In genomic region chr5:142276517-142276916, GRCh38 we compare ENCODE assay signal across 27 cellular contexts. TPM values are rescaled to one million over a fixed set of nuclear protein-coding genes. Genes with fewer than 3 reads are reported as not detected.
DNase-seq lines count a peak whose midpoint lies in the region; ATAC-seq, FAIRE-seq and TF ChIP-seq lines count a peak whose summit lies in the region.
"Had no signal": no experiment of that assay in that cellular context is flagged by ENCODE, and none has a peak within 500 bp of the region (broad histone marks: within the 10 kb centered on the region; RNA-seq: fewer than 3 reads in every experiment).

No MANE protein-coding gene starts in this region.

- no peaks in the 10 kb centered on the region for H3K36me3 ChIP-seq in HepG2 (replicated peaks in 1 of 2; ENCODE audit: control insufficient read depth in 1 of 2, insufficient read depth in 2 of 2, low read length in 2 of 2)
- no peaks in the 10 kb centered on the region for H3K36me3 ChIP-seq in right lobe of liver
- no peaks in the 10 kb centered on the region for H3K36me3 ChIP-seq in H1 (ENCODE audit: control insufficient read depth in 2 of 4, insufficient read depth in 4 of 4, low read length in 3 of 4)
- H3K36me3 ChIP-seq in A673 (ENCODE audit: insufficient read depth, low read length, poor library complexity, severe bottlenecking) = no peaks in the 10 kb centered on the region
- H3K36me3 ChIP-seq: BE2C, BLaER1 had no signal

- no peak overlapping the region for H3K4me3 Mint-ChIP-seq in WTC11
- H3K4me3 Mint-ChIP-seq: CD14-positive monocyte; CD4-positive, alpha-beta memory T cell; CD4-positive, CD25-positive, alpha-beta regulatory T cell; CD8-positive, alpha-beta memory T cell had no signal

- WGBS in HepG2 (ENCODE audit: low lambda C conversion rate) = 60% methylated on average over 6 of the region's 6 CpGs
- 69% methylated on average over 6 of the region's 6 CpGs for WGBS in right lobe of liver (ENCODE audit: insufficient coverage, low coverage, low lambda C conversion rate, missing lambda C conversion rate)
- WGBS in H1 (ENCODE audit: extremely low coverage in 1 of 2, insufficient coverage in 1 of 2, insufficient read length in 1 of 2, insufficient replicate concordance in 2 of 2, low coverage in 1 of 2, low lambda C conversion rate in 2 of 2, missing lambda C conversion rate in 1 of 2), 2 experiments = 79% methylated on average over 6 of the region's 6 CpGs; no CpG with 5 or more reads in 1 of the 2 experiments

- H3K23ac ChIP-seq in H1 (ENCODE audit: insufficient read length) = no peak overlapping the region

- no peaks in the 10 kb centered on the region for H3K79me1 ChIP-seq in H1 (ENCODE audit: low read depth, low read length)

- TF ChIP-seq POLR2A in HepG2 (IDR thresholded peaks at IDR 0.05; ENCODE audit: insufficient read depth in 1 of 2, low read depth in 2 of 2, low read length in 2 of 2) = no peak
- TF ChIP-seq POLR2A in right lobe of liver (IDR thresholded peaks at IDR 0.05) = no peak
- no peak for TF ChIP-seq POLR2A in H1 (IDR thresholded peaks at IDR 0.05; ENCODE audit: control extremely low read depth in 1 of 2, low read depth in 2 of 2, low read length in 2 of 2)

- H3K4me1 ChIP-seq in HepG2 (ENCODE audit: insufficient read depth, low read length) (peaks cover 48% of the 10 kb centered on the region), right lobe of liver (no peaks in the 10 kb centered on the region), H1 (replicated peaks in 1 of 4; ENCODE audit: control insufficient read depth in 3 of 4, insufficient read depth in 4 of 4, low read length in 3 of 4) (peaks cover 5 to 18% (median 9%) of the 10 kb centered on the region in 4 experiments), A673 (ENCODE audit: insufficient read depth, low read length, poor library complexity, severe bottlenecking) (peaks cover 13% of the 10 kb centered on the region)
- H3K4me1 ChIP-seq: A549 had no signal

- no peaks in the 10 kb centered on the region for H3K36me3 Mint-ChIP-seq in WTC11
- H3K36me3 Mint-ChIP-seq: CD14-positive monocyte; CD4-positive, alpha-beta memory T cell; CD4-positive, CD25-positive, alpha-beta regulatory T cell; CD8-positive, alpha-beta memory T cell had no signal

- H3K9me3 ChIP-seq in HepG2 (ENCODE audit: low read length) (no peaks in the 10 kb centered on the region), right lobe of liver (no peaks in the 10 kb centered on the region), H1 (ENCODE audit: insufficient read depth in 2 of 2, low read depth in 1 of 2, low read length in 1 of 2) (no peaks in the 10 kb centered on the region), A673 (ENCODE audit: low read depth, low read length, poor library complexity, severe bottlenecking) (no peaks in the 10 kb centered on the region)
- H3K9me3 ChIP-seq: A549, BE2C, BLaER1 had no signal

- no peaks in the 10 kb centered on the region for H3K79me2 ChIP-seq in HepG2 (ENCODE audit: insufficient read depth, low read length)
- no peaks in the 10 kb centered on the region for H3K79me2 ChIP-seq in H1 (ENCODE audit: control insufficient read depth in 1 of 2, insufficient read depth in 2 of 2, low read length in 2 of 2)

- in situ Hi-C loops in HepG2 (cut with HindIII; ENCODE audit: extremely low pct_ligation_motif_present, low pct_unique_long_range_greater_than_20kb) = no loop called here

- no peak overlapping the region for H3K14ac ChIP-seq in H1 (ENCODE audit: insufficient read length)

- TF ChIP-seq EP300 in HepG2 (IDR thresholded peaks at IDR 0.05; ENCODE audit: low read depth in 2 of 2, low read length in 2 of 2) (no peak), HepG2 (CRISPR knock-in tag; IDR thresholded peaks at IDR 0.05; ENCODE audit: borderline replicate concordance) (no peak), H1 (IDR thresholded peaks at IDR 0.05; ENCODE audit: borderline replicate concordance in 1 of 2, low read depth in 2 of 2, low read length in 2 of 2) (no peak)

- H4K8ac ChIP-seq in H1 (ENCODE audit: extremely low read depth, insufficient read depth, low read length) = no peak overlapping the region

- CTCF ChIA-PET in HepG2 (lab: Yijun Ruan, JAX; ENCODE audit: low intra/inter-chr PET ratio, low total read pairs) = no interaction called here
- CTCF ChIA-PET in WTC11 (lab: Charles Lee) = interaction anchor here (1.0 kb wide), 1 partner anchor 124 kb away, joined by 4 read pairs; no protein-coding TSS in a partner anchor
- CTCF ChIA-PET in H1 (lab: Charles Lee; ENCODE audit: partially characterized antibody) = interaction anchor here (0.9 to 1.2 kb wide), 4 partner anchors 11 to 273 kb away, joined by 3 to 5 read pairs (median 4); no protein-coding TSS in a partner anchor
- CTCF ChIA-PET in A673 (lab: Charles Lee) = no interaction called here

- POLR2A ChIA-PET in HepG2 (lab: Yijun Ruan, JAX) = no interaction called here
- POLR2A ChIA-PET in WTC11 (lab: Charles Lee) = no interaction called here
- POLR2A ChIA-PET in H1 (lab: Charles Lee; ENCODE audit: partially characterized antibody) = no interaction called here
- POLR2A ChIA-PET in A673 (lab: Charles Lee; ENCODE audit: low non-redundant PET) = no interaction called here

- no peak overlapping the region for H2BK5ac ChIP-seq in H1 (ENCODE audit: low read depth, low read length)

- H3K27me3 Mint-ChIP-seq in WTC11 (ENCODE audit: low read depth) = no peaks in the 10 kb centered on the region

- H3K4me3 ChIP-seq in HepG2 (replicated peaks in 1 of 3; ENCODE audit: insufficient read depth in 1 of 3, low read depth in 2 of 3, low read length in 3 of 3) (no peak overlapping the region), right lobe of liver (no peak overlapping the region), H1 (ENCODE audit: extremely low read depth in 1 of 4, insufficient read depth in 2 of 4, low read depth in 3 of 4, low read length in 4 of 4) (no peak overlapping the region), A673 (ENCODE audit: low read depth, low read length, poor library complexity, severe bottlenecking) (no peak overlapping the region)
- H3K4me3 ChIP-seq: A549, BLaER1, GM12878 had no signal

- peaks cover 4% of the 10 kb centered on the region; the same call in 1 of the 2 replicates for H3K9me3 Mint-ChIP-seq in WTC11
- H3K9me3 Mint-ChIP-seq: CD4-positive, alpha-beta memory T cell; CD4-positive, CD25-positive, alpha-beta regulatory T cell; CD8-positive, alpha-beta memory T cell had no signal

- no peaks in the 10 kb centered on the region for H3K27me3 ChIP-seq in HepG2 (ENCODE audit: control insufficient read depth in 1 of 2, insufficient read depth in 2 of 2, low read length in 2 of 2)
- no peaks in the 10 kb centered on the region for H3K27me3 ChIP-seq in right lobe of liver
- H3K27me3 ChIP-seq in H1 (replicated peaks in 1 of 4; ENCODE audit: control insufficient read depth in 3 of 4, extremely low read depth in 1 of 4, insufficient read depth in 3 of 4, low read length in 3 of 4) = no peaks in the 10 kb centered on the region
- H3K27me3 ChIP-seq in A673 (replicated peaks; ENCODE audit: insufficient read depth, low read depth, low read length, poor library complexity) = no peaks in the 10 kb centered on the region
- H3K27me3 ChIP-seq: BE2C, BLaER1 had no signal

- H2AFZ ChIP-seq in HepG2 (ENCODE audit: low read length) = no peak overlapping the region
- H2AFZ ChIP-seq in H1 (ENCODE audit: low read length) = no peak overlapping the region

- H3K18ac ChIP-seq in H1 (ENCODE audit: extremely low read depth, low read length) = no peak overlapping the region

- H2BK120ac ChIP-seq in H1 (replicated peaks; ENCODE audit: low read depth, low read length) = no peak overlapping the region

- no peak for ATAC-seq in HepG2
- ATAC-seq in right lobe of liver = no peak
- no peak for ATAC-seq in WTC11
- ATAC-seq: A549, GM12878 had no signal

- H3K56ac ChIP-seq in H1 (replicated peaks; ENCODE audit: insufficient read length, low read depth, low read length) = no peak overlapping the region

- H3K23me2 ChIP-seq in H1 (ENCODE audit: low read depth, low read length) = no peaks in the 10 kb centered on the region

- H4K20me1 ChIP-seq in HepG2 (ENCODE audit: insufficient read depth, low read length) (no peaks in the 10 kb centered on the region), H1 (replicated peaks in 1 of 2; ENCODE audit: control insufficient read depth in 1 of 2, insufficient read depth in 2 of 2, low read length in 2 of 2) (no peaks in the 10 kb centered on the region)
- H4K20me1 ChIP-seq: BLaER1 had no signal

- TF ChIP-seq CTCF in HepG2 (CRISPR knock-in tag; IDR thresholded peaks at IDR 0.05) = no peak
- no peak for TF ChIP-seq CTCF in right lobe of liver (IDR thresholded peaks at IDR 0.05)
- no peak for TF ChIP-seq CTCF in WTC11 (IDR thresholded peaks at IDR 0.05)
- TF ChIP-seq CTCF in H1 (IDR thresholded peaks at IDR 0.05; ENCODE audit: control extremely low read depth in 1 of 3, insufficient read depth in 1 of 3, low read depth in 1 of 3, low read length in 3 of 3) = no peak
- TF ChIP-seq CTCF in A673 (conservative IDR thresholded peaks at IDR 0.05; ENCODE audit: low read depth, low read length) = no peak

- BruUV-seq in HepG2 (replicated peaks; lab: Mats Ljungman, UMichigan) (no TSS peak), A673 (replicated peaks; lab: Mats Ljungman, UMichigan) (no TSS peak)

- H3K4ac ChIP-seq in H1 (replicated peaks; ENCODE audit: insufficient read length, low read depth, low read length) = no peak overlapping the region

- no peak overlapping the region for H3K9ac ChIP-seq in HepG2 (ENCODE audit: insufficient read depth, low read depth, low read length)
- H3K9ac ChIP-seq in H1 (replicated peaks in 1 of 4; ENCODE audit: extremely low read depth in 1 of 4, low read depth in 3 of 4, low read length in 3 of 4) = no peak overlapping the region
- H3K9ac ChIP-seq: BLaER1 had no signal

- H3K4me2 ChIP-seq in HepG2 (ENCODE audit: low read depth, low read length) (no peak overlapping the region), H1 (ENCODE audit: insufficient read depth in 1 of 2, low read depth in 2 of 2, low read length in 2 of 2) (no peak overlapping the region)
- H3K4me2 ChIP-seq: A549, BLaER1 had no signal

- intact Hi-C loops in HepG2 (cut with micrococcal nuclease; ENCODE audit: unreplicated experiment) (no loop called here), right lobe of liver (cut with DNase I) (no loop called here), cardiac septum (cut with DNase I) (no loop called here), A673 (cut with micrococcal nuclease; ENCODE audit: unreplicated experiment) (no loop called here)

- H3K4me1 Mint-ChIP-seq in WTC11 = peaks cover 43% of the 10 kb centered on the region
- H3K4me1 Mint-ChIP-seq: CD14-positive monocyte; CD4-positive, alpha-beta memory T cell; CD4-positive, CD25-positive, alpha-beta regulatory T cell; CD8-positive, alpha-beta memory T cell had no signal

- TF ChIP-seq RAD21 in HepG2 (CRISPR knock-in tag; IDR thresholded peaks at IDR 0.05) = no peak
- TF ChIP-seq RAD21 in H1 (IDR thresholded peaks at IDR 0.05 in 1 of 2, conservative IDR thresholded peaks at IDR 0.05 in 1 of 2; ENCODE audit: low read depth in 2 of 2, low read length in 2 of 2) = no peak

- FAIRE-seq in HepG2 (lab: Jason Lieb, UNC) = no peak
- no peak for FAIRE-seq in H1 (lab: Jason Lieb, UNC)
- no peak for FAIRE-seq in GM19239 (lab: Jason Lieb, UNC)
- FAIRE-seq: A549, GM12878, GM12892 had no signal

- DNase-seq in HepG2 (ENCODE audit: low spot score) (no peak), right lobe of liver (no peak), WTC11 (ENCODE audit: low spot score) (no peak), H1 (ENCODE audit: low read depth in 1 of 2, low spot score in 2 of 2) (no peak), cardiac septum (ENCODE audit: low spot score) (no peak), A673 (ENCODE audit: low spot score) (no peak), GM19239 (ENCODE audit: insufficient read length, low spot score) (no peak)
- DNase-seq: ACHN; BE2C; C1 segment of cervical spinal cord; CD4-positive, alpha-beta memory T cell; CD4-positive, CD25-positive, alpha-beta regulatory T cell; CD8-positive, alpha-beta memory T cell; COR-L47; DMS 273 treated with DMSO at 0.1 percent for 48 hours; DMS153; DMS53; DMS79; DND-41; EL; GDM1 had no signal

- H3K27ac ChIP-seq in HepG2 (ENCODE audit: extremely low read length, insufficient read depth, low read length) (no peak overlapping the region), right lobe of liver (no peak overlapping the region), H1 (ENCODE audit: low read depth, low read length) (no peak overlapping the region), A673 (ENCODE audit: low read depth, low read length, poor library complexity, severe bottlenecking) (no peak overlapping the region)
- H3K27ac ChIP-seq: 22Rv1, A549, BLaER1 had no signal

- H3K27ac Mint-ChIP-seq in WTC11 = no peak overlapping the region
- H3K27ac Mint-ChIP-seq: CD14-positive monocyte; CD4-positive, alpha-beta memory T cell; CD4-positive, CD25-positive, alpha-beta regulatory T cell; CD8-positive, alpha-beta memory T cell had no signal

- H2BK12ac ChIP-seq in H1 (ENCODE audit: low read depth, low read length) = no peak overlapping the region

- no peak overlapping the region for H4K5ac ChIP-seq in H1 (ENCODE audit: insufficient read length, low read depth, low read length)

- H2BK15ac ChIP-seq in H1 (ENCODE audit: low read length) = no peak overlapping the region

- H4K91ac ChIP-seq in H1 (replicated peaks; ENCODE audit: insufficient read length, low read length) = no peak overlapping the region

- no peak overlapping the region for H2AK5ac ChIP-seq in H1 (ENCODE audit: low read depth, low read length)

- no peak overlapping the region for H2BK20ac ChIP-seq in H1 (ENCODE audit: low read length)

RNA-seq across cellular contexts. Expression of gene SPRY4, which starts 48.3 kb away (rescaled TPM):
- 8.9 and 9.0 TPM in 2 replicates for total RNA-seq in HepG2 (2016; rRNA removed; fragmentation: Illumina TruSeq; extraction: Trizol)
- 1.6 and 1.8 TPM in 2 replicates for total RNA-seq in HepG2 (2016; cell fraction: cytosol; rRNA removed; fragmentation: Illumina TruSeq; extraction: Trizol; ENCODE audit: low read depth)
- 8.3 and 8.7 TPM in 2 replicates for total RNA-seq in HepG2 (2016; cell fraction: insoluble cytoplasmic fraction; rRNA removed; fragmentation: Illumina TruSeq; extraction: Trizol)
- 5.8 and 6.0 TPM in 2 replicates for total RNA-seq in HepG2 (2016; cell fraction: membrane; rRNA removed; fragmentation: Illumina TruSeq; extraction: Trizol)
- total RNA-seq in HepG2 (2016; cell fraction: nucleus; rRNA removed; fragmentation: Illumina TruSeq; extraction: Trizol) = 12.5 and 16.8 TPM in 2 replicates
- polyA plus RNA-seq in HepG2 (2011; rRNA removed) = 17.8 and 19.2 TPM in 2 replicates
- 10.9 and 12.6 TPM in 2 replicates for polyA plus RNA-seq in HepG2 (2011; cell fraction: cytosol; rRNA removed)
- polyA plus RNA-seq in HepG2 (2011; cell fraction: nucleus; rRNA removed) = 61.0 and 63.7 TPM in 2 replicates
- 10.0 and 17.2 TPM in 2 replicates for polyA plus RNA-seq in HepG2 (2012)
- 0.37 and 0.40 TPM in 2 replicates for polyA plus RNA-seq in HepG2 (2016; cell fraction: cytosol; fragmentation: Illumina TruSeq; extraction: Trizol; ENCODE audit: low read depth)
- polyA plus RNA-seq in HepG2 (2016; cell fraction: insoluble cytoplasmic fraction; fragmentation: Illumina TruSeq; extraction: Trizol; ENCODE audit: low read depth) = 6.9 and 9.0 TPM in 2 replicates
- polyA plus RNA-seq in HepG2 (2016; cell fraction: membrane; fragmentation: Illumina TruSeq; extraction: Trizol; ENCODE audit: low read depth) = 2.0 and 2.1 TPM in 2 replicates
- polyA plus RNA-seq in HepG2 (2016; cell fraction: nucleus; fragmentation: Illumina TruSeq; extraction: Trizol; ENCODE audit: insufficient read depth, low read depth) = 21.3 and 22.7 TPM in 2 replicates
- 0.09 and 81.1 TPM in 2 replicates for polyA minus RNA-seq in HepG2 (2011; rRNA and poly(A)+ RNA removed; ENCODE audit: low replicate concordance)
- 21.7 and 22.2 TPM in 2 replicates for polyA minus RNA-seq in HepG2 (2011; cell fraction: cytosol; rRNA and poly(A)+ RNA removed)
- polyA minus RNA-seq in HepG2 (2011; cell fraction: nucleus; rRNA and poly(A)+ RNA removed) = 40.0 and 40.4 TPM in 2 replicates
- total RNA-seq in right lobe of liver = 10 to 100 TPM in 2 of 6 experiments, 1 to 10 TPM in 4; 3.9 to 11.6 (median 7.3) TPM
- 99.6 to 140 TPM (median 103 TPM) in 3 replicates for total RNA-seq in WTC11 (2021)
- total RNA-seq in H1 (2021; fragmentation: NEBNext Ultra II Directional; extraction: Animal tissue kit (Norgen Biotek cat#: 25700)) = 98.2 and 113 TPM in 2 replicates
- 59.1 and 80.0 TPM in 2 replicates for polyA plus RNA-seq in H1 (2011; rRNA removed)
- 30.4 TPM for polyA plus RNA-seq in H1 (2011; cell fraction: cytosol; rRNA removed)
- polyA plus RNA-seq in H1 (2011; cell fraction: nucleus; rRNA removed) = 77.2 TPM
- polyA plus RNA-seq in H1 (2012, experiment 1 of 2) = 48.8 to 66.0 TPM (median 56.2 TPM) in 4 replicates
- 30.7 TPM for polyA plus RNA-seq in H1 (2012, experiment 2 of 2)
- 97.0 TPM for polyA plus RNA-seq in H1 (2013, experiment 1 of 2)
- polyA plus RNA-seq in H1 (2013, experiment 2 of 2) = 102 TPM
- polyA minus RNA-seq in H1 (2011; rRNA and poly(A)+ RNA removed) = 78.2 and 94.7 TPM in 2 replicates
- polyA minus RNA-seq in H1 (2011; cell fraction: cytosol; rRNA and poly(A)+ RNA removed) = 44.6 TPM
- polyA minus RNA-seq in H1 (2011; cell fraction: nucleus; rRNA and poly(A)+ RNA removed) = 95.5 TPM
- total RNA-seq in cardiac septum = 20.6 TPM
- total RNA-seq in A673 (2021) = 35.5 and 35.6 TPM in 2 replicates
- total RNA-seq: CD4-positive, alpha-beta memory T cell had no signal
- polyA plus RNA-seq: CD14-positive monocyte; CD4-positive, alpha-beta memory T cell; CD4-positive, CD25-positive, alpha-beta regulatory T cell; CD8-positive, alpha-beta memory T cell had no signal

Comparison
In these comparisons a context has a peak if more than half of its experiments do, and no peak if none do; other contexts are left out.
1. CTCF ChIA-PET loops: an anchor here in WTC11 (1.0 kb wide) and H1 (0.9 to 1.2 kb wide); none called in HepG2 and A673.
2. Of the 50 proteins assayed by ChIP-seq in both HepG2 and WTC11: peak only in HepG2: none; only in WTC11: none; in both: ZNF121; in neither: 49.